In the genomic region with DNA sequence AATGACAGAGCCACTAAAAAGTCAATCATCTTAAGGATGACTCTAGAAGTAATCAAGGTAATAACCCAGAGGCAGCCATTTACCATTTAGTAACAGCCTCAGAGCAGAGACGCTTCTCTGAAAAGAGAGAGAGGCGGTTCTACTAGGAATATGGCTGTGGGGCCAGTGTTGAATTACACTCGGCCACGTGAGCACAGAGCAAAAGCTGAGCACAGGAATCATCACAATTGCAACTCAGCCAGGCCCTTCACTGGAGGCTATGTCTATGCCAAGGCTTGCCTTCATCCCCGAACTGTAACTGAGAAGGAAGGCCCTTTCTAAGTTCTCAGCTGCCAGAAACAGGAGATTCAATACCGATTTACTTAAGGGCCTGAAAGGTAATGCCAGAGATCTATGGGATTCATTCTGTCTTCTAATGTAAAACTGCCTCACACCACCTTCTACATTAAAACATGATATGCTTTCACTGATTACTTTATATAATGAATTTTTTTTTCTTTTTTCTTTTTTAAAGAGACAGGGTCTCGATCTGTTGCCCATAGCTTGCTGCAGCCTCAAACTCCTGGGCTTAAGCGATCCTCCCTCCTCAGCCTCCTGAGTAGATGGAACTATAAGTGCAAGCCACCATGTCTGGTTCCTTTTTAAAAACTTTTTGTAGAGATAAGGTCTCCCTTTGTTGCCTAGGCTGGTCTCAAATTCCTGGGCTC, we compare ENCODE assay signal across 10 cellular contexts.
A peak's percentile ranks its signal among the peaks of the same experiment; 100 is the strongest.
DNase-seq lines count a peak whose midpoint lies in the region; ATAC-seq, FAIRE-seq and TF ChIP-seq lines count a peak whose summit lies in the region.
"Had no signal": no experiment of that assay in that cellular context is flagged by ENCODE, and none has a peak within 500 bp of the region (broad histone marks: within the 10 kb centered on the region; RNA-seq: fewer than 3 reads in every experiment).

No MANE protein-coding gene starts in this region.

- H3K4me3 ChIP-seq in fibroblast of the aortic adventitia (ENCODE audit: low read depth, low read length), result no peak overlapping the region
- H3K4me3 ChIP-seq: BLaER1 had no signal

- TF ChIP-seq CTCF in fibroblast of the aortic adventitia (IDR thresholded peaks at IDR 0.05; ENCODE audit: insufficient read depth, low read length) (no peak), omental fat pad (IDR thresholded peaks at IDR 0.05) (no peak)

- ATAC-seq in omental fat pad (ENCODE audit: low FRiP score) (peak; percentile 83), HG03097 (IDR thresholded peaks at IDR 0.05; ENCODE audit: low FRiP score, unreplicated experiment) (no peak)
- ATAC-seq: stimulated activated memory B cell treated with anti-CD40 and anti-IgM and Interleukin-4, amounts not matched to agents 10 μg/mL and 1 μg/mL and 100 μg/mL, for 72 hours had no signal

- DNase-seq in DMS 273 treated with DMSO at 0.1 percent for 48 hours (lab: John Stamatoyannopoulos, UW) (peak; percentile 43), OCI-M1 (lab: John Stamatoyannopoulos, UW) (peak; percentile 23), fibroblast of the aortic adventitia (ENCODE audit: low read depth) (peak; percentile 77), omental fat pad (ENCODE audit: low spot score) (no peak), frontal cortex (ENCODE audit: low spot score in 2 of 2) (no peak), putamen (ENCODE audit: low spot score) (no peak)
- DNase-seq in effector CD4-positive, alpha-beta T cell, result no peak

- FAIRE-seq in frontal cortex (lab: Jason Lieb, UNC), result no peak

Comparison
In these comparisons a context has a peak if more than half of its experiments do, and no peak if none do; other contexts are left out.
1. DNase-seq: peak in DMS 273 treated with DMSO at 0.1 percent for 48 hours (single experiment), OCI-M1 (single experiment) and fibroblast of the aortic adventitia (single experiment); none in omental fat pad (single experiment), effector CD4-positive, alpha-beta T cell (single experiment), frontal cortex (0 of 2) and putamen (single experiment).